In genomic region chr15:67721996-67722395, GRCh38 we compare ENCODE assay signal across 9 cellular contexts.
"Had no signal": no experiment of that assay in that cellular context is flagged by ENCODE, and none has a peak within 500 bp of the region (broad histone marks: within the 10 kb centered on the region; RNA-seq: fewer than 3 reads in every experiment).

No MANE protein-coding gene starts in this region.

- H3K4me3 Mint-ChIP-seq: IgD-negative memory B cell had no signal

- H2AFZ ChIP-seq: GM23248 had no signal

- H3K27ac ChIP-seq: GM23248, HL-60 had no signal

- H3K4me3 ChIP-seq: GM23248, HAP-1 had no signal

- H3K36me3 ChIP-seq: HAP-1 had no signal

- DNase-seq: GM23248, GOT3, H7, KBM-7 had no signal

- ATAC-seq: HCT116, HepG2 had no signal

- H3K9ac ChIP-seq: GM23248 had no signal

- H3K27ac Mint-ChIP-seq: IgD-negative memory B cell had no signal

- H3K9me3 ChIP-seq: HAP-1 had no signal

- H3K27me3 Mint-ChIP-seq: IgD-negative memory B cell had no signal

- H3K9me3 Mint-ChIP-seq: IgD-negative memory B cell had no signal
